In genomic region chr3:170907519-170908234, GRCh38 we compare ENCODE assay signal across 8 cellular contexts. TPM values are rescaled to one million over a fixed set of nuclear protein-coding genes. Genes with fewer than 3 reads are reported as not detected.
DNase-seq lines count a peak whose midpoint lies in the region; ATAC-seq, FAIRE-seq and TF ChIP-seq lines count a peak whose summit lies in the region.

No MANE protein-coding gene starts in this region.

- peak in 1 of 2 experiments; percentile 6 for DNase-seq in HL-60 (ENCODE audit: low read depth in 1 of 2, low spot score in 1 of 2)
- peak in 1 of 2 donors; percentile 51 for DNase-seq in activated T-cell treated with anti-CD3 and anti-CD28 coated beads, Interleukin-2, amount 50 U/mL, for 72 hours
- no peak for DNase-seq in right atrium auricular region (ENCODE audit: low spot score)
- peak; percentile 65 for DNase-seq in sigmoid colon
- no peak for DNase-seq in H54 (ENCODE audit: insufficient read length, low spot score)
- no peak for DNase-seq in GDM1 (lab: John Stamatoyannopoulos, UW)

- H3K4me1 ChIP-seq in right atrium auricular region (peaks cover 0 to 19% of the 10 kb centered on the region in 2 donors), sigmoid colon (peaks cover 0 to 20% (median 13%) of the 10 kb centered on the region in 4 donors)

- H3K4me3 Mint-ChIP-seq in activated T-cell treated with anti-CD3 and anti-CD28 coated beads, Interleukin-2, amount 50 U/mL, for 72 hours = peak overlapping the region; percentile 93 to 99

- peaks cover 17% of the 10 kb centered on the region for H3K4me1 Mint-ChIP-seq in activated T-cell treated with anti-CD3 and anti-CD28 coated beads, Interleukin-2, amount 50 U/mL, for 72 hours (ENCODE audit: low read depth)

- intact Hi-C loops in sigmoid colon (cut with DNase I) = loop anchor here (1.0 kb wide), 1 partner anchor 37 kb away; the partner anchor contains the start of gene RPL22L1

- ATAC-seq in activated T-cell treated with anti-CD3 and anti-CD28 coated beads, Interleukin-2, amount 50 U/mL, for 72 hours (replicated peaks in 1 of 2) = no peak
- ATAC-seq in HG02798 (IDR thresholded peaks at IDR 0.05; ENCODE audit: poor library complexity, unreplicated experiment) = no peak

- TF ChIP-seq CTCF in HL-60 (IDR thresholded peaks at IDR 0.05; ENCODE audit: insufficient read depth, low read length) = no peak
- TF ChIP-seq CTCF in right atrium auricular region (IDR thresholded peaks at IDR 0.05) = no peak
- TF ChIP-seq CTCF in sigmoid colon (IDR thresholded peaks at IDR 0.05) = no peak

- peak overlapping the region; percentile 79 for H3K4me3 ChIP-seq in GM08714 (ENCODE audit: low read length)
- H3K4me3 ChIP-seq in HL-60 (replicated peaks; ENCODE audit: insufficient read depth, low read length) = peak overlapping the region; percentile 68
- H3K4me3 ChIP-seq in right atrium auricular region = peak overlapping the region; percentile 75 to 85
- peak overlapping the region; percentile 57 to 91 (median 78) for H3K4me3 ChIP-seq in sigmoid colon

- peak overlapping the region; percentile 19 for H3K27ac Mint-ChIP-seq in activated T-cell treated with anti-CD3 and anti-CD28 coated beads, Interleukin-2, amount 50 U/mL, for 72 hours

- H3K9me3 ChIP-seq in right atrium auricular region = peaks cover 0 to 11% of the 10 kb centered on the region in 2 donors
- H3K9me3 ChIP-seq in sigmoid colon = peaks cover 0 to 6% (median 4%) of the 10 kb centered on the region in 4 donors

- H3K27me3 ChIP-seq in HL-60 (ENCODE audit: insufficient read depth, poor library complexity, severe bottlenecking) = no peaks in the 10 kb centered on the region
- no peaks in the 10 kb centered on the region for H3K27me3 ChIP-seq in right atrium auricular region
- no peaks in the 10 kb centered on the region for H3K27me3 ChIP-seq in sigmoid colon

- H3K27ac ChIP-seq in HL-60 (replicated peaks) = peak overlapping the region; percentile 54
- H3K27ac ChIP-seq in right atrium auricular region = peak overlapping the region; percentile 66 to 80
- peak overlapping the region; percentile 75 to 84 (median 77) for H3K27ac ChIP-seq in sigmoid colon

- peaks cover 4 to 6% of the 10 kb centered on the region in 2 donors for H3K36me3 Mint-ChIP-seq in activated T-cell treated with anti-CD3 and anti-CD28 coated beads, Interleukin-2, amount 50 U/mL, for 72 hours (ENCODE audit: insufficient read depth in 2 of 2)

- peaks cover 4 to 6% of the 10 kb centered on the region in 2 donors for H3K9me3 Mint-ChIP-seq in activated T-cell treated with anti-CD3 and anti-CD28 coated beads, Interleukin-2, amount 50 U/mL, for 72 hours

- no peak for FAIRE-seq in H54 (lab: Jason Lieb, UNC)

- TF ChIP-seq POLR2A in sigmoid colon (IDR thresholded peaks at IDR 0.05) (no peak), H54 (IDR thresholded peaks at IDR 0.05; ENCODE audit: low read depth, low read length) (no peak)

- H3K27me3 Mint-ChIP-seq in activated T-cell treated with anti-CD3 and anti-CD28 coated beads, Interleukin-2, amount 50 U/mL, for 72 hours (ENCODE audit: low read depth) = no peaks in the 10 kb centered on the region

- H3K36me3 ChIP-seq in right atrium auricular region (no peaks in the 10 kb centered on the region), sigmoid colon (no peaks in the 10 kb centered on the region)

- TF ChIP-seq EP300 in sigmoid colon (IDR thresholded peaks at IDR 0.05) = no peak

- WGBS in sigmoid colon, 2 donors = 15% methylated on average over 36 of the region's 36 CpGs

RNA-seq across cellular contexts. Expression of gene EIF5A2, which starts 0.8 kb away (rescaled TPM):
- 1 to 10 TPM; 6.0 to 7.1 TPM for total RNA-seq in activated T-cell treated with anti-CD3 and anti-CD28 coated beads, Interleukin-2, amount 50 U/mL, for 72 hours
- total RNA-seq in right atrium auricular region (1 to 10 TPM; 4.2 to 5.0 TPM), sigmoid colon (10 to 100 TPM in 1 of 4 donors, 1 to 10 TPM in 3; 7.2 to 10.5 (median 8.3) TPM)
- 1 to 10 TPM; 1.4 to 3.1 (median 1.8) TPM for polyA plus RNA-seq in sigmoid colon

RNA-seq across cellular contexts. Expression of gene RPL22L1, which starts 37.7 kb away (rescaled TPM):
- total RNA-seq in activated T-cell treated with anti-CD3 and anti-CD28 coated beads, Interleukin-2, amount 50 U/mL, for 72 hours = 100 to 1,000 TPM; 218 to 246 TPM
- total RNA-seq in right atrium auricular region (10 to 100 TPM; 22.3 to 51.2 TPM), sigmoid colon (100 to 1,000 TPM in 1 of 4 donors, 10 to 100 TPM in 3; 69.6 to 113 (median 93.0) TPM)
- 100 to 1,000 TPM in 2 of 3 donors, 10 to 100 TPM in 1; 74.7 to 148 (median 145) TPM for polyA plus RNA-seq in sigmoid colon
